Comparison of ENCODE assay signal across 11 cellular contexts in the genomic region with DNA sequence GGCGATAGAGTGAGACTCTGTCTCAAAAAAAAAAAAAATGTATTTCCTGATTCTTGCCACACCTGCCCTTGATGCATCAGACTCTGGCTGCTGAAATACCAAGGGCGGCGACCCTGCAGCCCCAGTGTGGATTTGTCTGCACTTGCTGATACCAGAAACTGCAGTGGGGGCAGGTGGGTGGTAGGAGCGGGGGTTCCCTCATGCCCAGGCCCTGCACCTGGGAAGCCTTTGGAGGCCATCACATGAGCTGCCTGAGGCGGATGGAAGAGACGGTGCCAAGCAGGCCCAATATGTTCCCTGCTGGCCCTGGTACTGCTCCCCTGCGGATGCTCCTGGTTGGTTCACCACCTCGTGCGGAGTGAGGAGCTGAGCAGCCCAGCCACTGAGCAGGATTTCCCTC. TPM values are rescaled to one million over a fixed set of nuclear protein-coding genes. Genes with fewer than 3 reads are reported as not detected.
DNase-seq lines count a peak whose midpoint lies in the region; ATAC-seq, FAIRE-seq and TF ChIP-seq lines count a peak whose summit lies in the region.
"Had no signal": no experiment of that assay in that cellular context is flagged by ENCODE, and none has a peak within 500 bp of the region (broad histone marks: within the 10 kb centered on the region; RNA-seq: fewer than 3 reads in every experiment).

No MANE protein-coding gene starts in this region.

- WGBS in small intestine, 3 donors = 60 to 75% (median 71%) methylated on average over 9 of the region's 9 CpGs
- 91 to 93% methylated on average over 9 of the region's 9 CpGs for WGBS in aorta, 2 donors

- CTCF ChIA-PET in activated CD4-positive, alpha-beta T cell treated with anti-CD3 and anti-CD28 coated beads, Interleukin-2, amount 10 ng/mL, durations not matched to agents 7 days and 5 days (lab: Charles Lee) = no interaction called here
- CTCF ChIA-PET in PC-9 (lab: Charles Lee) = no interaction called here

- peak; percentile 37 for DNase-seq in activated CD4-positive, alpha-beta T cell treated with anti-CD3 and anti-CD28 coated beads, Interleukin-2, amount 10 ng/mL, durations not matched to agents 7 days and 5 days
- DNase-seq in activated CD4-positive, alpha-beta T cell treated with anti-CD3 and anti-CD28 coated beads, Interleukin-2, amount 50 U/mL, for 48 hours = no peak
- DNase-seq in PC-9 (peak in 1 of 2 experiments; percentile 40), small intestine (peak; percentile 39), NCI-H748 (lab: John Stamatoyannopoulos, UW; ENCODE audit: unreplicated experiment) (no peak), Right ventricle myocardium superior (no peak), aorta (no peak)
- DNase-seq in effector CD4-positive, alpha-beta T cell = peak; percentile 13
- DNase-seq: ACHN, HFFc6, NCI-H1694 had no signal

- peak overlapping the region; percentile 77 for H3K27ac Mint-ChIP-seq in activated CD4-positive, alpha-beta T cell treated with anti-CD3 and anti-CD28 coated beads, Interleukin-2, amount 10 ng/mL, durations not matched to agents 7 days and 5 days
- H3K27ac Mint-ChIP-seq: HFFc6 had no signal

- no peak overlapping the region for H3K4me2 ChIP-seq in PC-9

- peaks cover 5% of the 10 kb centered on the region for H3K9me3 Mint-ChIP-seq in activated CD4-positive, alpha-beta T cell treated with anti-CD3 and anti-CD28 coated beads, Interleukin-2, amount 10 ng/mL, durations not matched to agents 7 days and 5 days

- H3K27ac ChIP-seq in PC-9 (peak overlapping the region; percentile 99), small intestine (ENCODE audit: low read depth in 1 of 2, low read length in 1 of 2) (peak overlapping the region in 1 of 2 donors; percentile 57), aorta (ENCODE audit: low read depth in 1 of 2, low read length in 2 of 2) (no peak overlapping the region)

- H3K4me3 ChIP-seq in PC-9 (no peak overlapping the region), small intestine (ENCODE audit: low read depth in 1 of 2, low read length in 2 of 2) (no peak overlapping the region), aorta (ENCODE audit: low read length in 2 of 2) (no peak overlapping the region)

- intact Hi-C loops in PC-9 (cut with micrococcal nuclease; ENCODE audit: unreplicated experiment) (no loop called here), Right ventricle myocardium superior (cut with DNase I) (no loop called here), aorta (cut with DNase I) (no loop called here)

- no peaks in the 10 kb centered on the region for H3K9me2 ChIP-seq in PC-9 (ENCODE audit: insufficient read depth)

- POLR2A ChIA-PET in activated CD4-positive, alpha-beta T cell treated with anti-CD3 and anti-CD28 coated beads, Interleukin-2, amount 10 ng/mL, durations not matched to agents 7 days and 5 days (lab: Charles Lee) = no interaction called here
- POLR2A ChIA-PET in PC-9 (lab: Charles Lee; ENCODE audit: unreplicated experiment) = no interaction called here

- no peak for ATAC-seq in Right ventricle myocardium superior (ENCODE audit: poor library complexity)
- ATAC-seq in aorta (ENCODE audit: low FRiP score) = no peak

- H3F3A ChIP-seq in PC-9 (ENCODE audit: insufficient read depth, low read depth) = peaks cover 48% of the 10 kb centered on the region

- FAIRE-seq in small intestine (lab: Jason Lieb, UNC) = no peak

- BruUV-seq in PC-9 (replicated peaks; lab: Mats Ljungman, UMichigan) = no TSS peak

- H3K27me3 ChIP-seq in PC-9 (ENCODE audit: insufficient read depth, low read depth) (no peaks in the 10 kb centered on the region), small intestine (ENCODE audit: control insufficient read depth in 2 of 2, insufficient read depth in 2 of 2, low read length in 2 of 2) (no peaks in the 10 kb centered on the region), aorta (ENCODE audit: control insufficient read depth in 1 of 2, insufficient read depth in 2 of 2, low read length in 1 of 2) (no peaks in the 10 kb centered on the region)

- no peak overlapping the region for H2AFZ ChIP-seq in PC-9

- H3K36me3 Mint-ChIP-seq in activated CD4-positive, alpha-beta T cell treated with anti-CD3 and anti-CD28 coated beads, Interleukin-2, amount 10 ng/mL, durations not matched to agents 7 days and 5 days (ENCODE audit: low read depth) = peaks cover 69% of the 10 kb centered on the region

- H4K20me1 ChIP-seq in PC-9 (ENCODE audit: insufficient read depth) = no peaks in the 10 kb centered on the region

- no peaks in the 10 kb centered on the region for H3K27me3 Mint-ChIP-seq in activated CD4-positive, alpha-beta T cell treated with anti-CD3 and anti-CD28 coated beads, Interleukin-2, amount 10 ng/mL, durations not matched to agents 7 days and 5 days

- H3K9me3 ChIP-seq in PC-9 (ENCODE audit: insufficient read depth, low read depth) (no peaks in the 10 kb centered on the region), small intestine (ENCODE audit: control insufficient read depth, low read depth) (no peaks in the 10 kb centered on the region), aorta (ENCODE audit: control insufficient read depth, low read length) (no peaks in the 10 kb centered on the region)

- H3K36me3 ChIP-seq in PC-9 (ENCODE audit: low read depth) = peaks cover 24% of the 10 kb centered on the region
- peaks cover 2 to 6% of the 10 kb centered on the region in 2 donors for H3K36me3 ChIP-seq in small intestine (ENCODE audit: control insufficient read depth in 2 of 2, insufficient read depth in 2 of 2, low read length in 2 of 2)
- H3K36me3 ChIP-seq in aorta (ENCODE audit: control insufficient read depth in 1 of 2, insufficient read depth in 2 of 2, low read length in 1 of 2) = peaks cover 2 to 3% of the 10 kb centered on the region in 2 donors

- H3K4me1 ChIP-seq in PC-9 (replicated peaks; ENCODE audit: insufficient read depth) (peaks cover 43% of the 10 kb centered on the region), small intestine (ENCODE audit: control insufficient read depth in 2 of 2, insufficient read depth in 1 of 2, low read depth in 1 of 2, low read length in 1 of 2) (peaks cover 0 to 9% of the 10 kb centered on the region in 2 donors), aorta (ENCODE audit: control insufficient read depth in 1 of 2, insufficient read depth in 2 of 2, low read length in 2 of 2) (no peaks in the 10 kb centered on the region)

- H3K79me2 ChIP-seq in PC-9 (ENCODE audit: low read depth) = no peaks in the 10 kb centered on the region

- H3K4me1 Mint-ChIP-seq in activated CD4-positive, alpha-beta T cell treated with anti-CD3 and anti-CD28 coated beads, Interleukin-2, amount 10 ng/mL, durations not matched to agents 7 days and 5 days = peaks cover 49% of the 10 kb centered on the region

- no peak overlapping the region for H3K4me3 Mint-ChIP-seq in activated CD4-positive, alpha-beta T cell treated with anti-CD3 and anti-CD28 coated beads, Interleukin-2, amount 10 ng/mL, durations not matched to agents 7 days and 5 days
- H3K4me3 Mint-ChIP-seq: HFFc6 had no signal

- no peak for TF ChIP-seq CTCF in PC-9 (conservative IDR thresholded peaks at IDR 0.05)

RNA-seq across cellular contexts. Expression of gene MARF1, which starts 50.6 kb away (rescaled TPM):
- 100 to 1,000 TPM in 1 of 2 experiments, 10 to 100 TPM in 1; 79.9 to 101 TPM for total RNA-seq in activated CD4-positive, alpha-beta T cell treated with anti-CD3 and anti-CD28 coated beads, Interleukin-2, amount 10 ng/mL, durations not matched to agents 7 days and 5 days
- total RNA-seq in PC-9 (2021) = 68.1 and 69.4 TPM in 2 replicates
- polyA plus RNA-seq in small intestine = 10 to 100 TPM; 14.3 to 16.8 (median 14.7) TPM
- 45.2 TPM for total RNA-seq in Right ventricle myocardium superior
- 10 to 100 TPM; 73.5 to 92.8 TPM for total RNA-seq in aorta
- polyA plus RNA-seq in aorta = 10 to 100 TPM; 28.8 to 34.2 TPM

RNA-seq across cellular contexts. Expression of gene NDE1, which starts 57.7 kb away (rescaled TPM):
- 100 to 1,000 TPM; 144 to 147 TPM for total RNA-seq in activated CD4-positive, alpha-beta T cell treated with anti-CD3 and anti-CD28 coated beads, Interleukin-2, amount 10 ng/mL, durations not matched to agents 7 days and 5 days
- 114 and 119 TPM in 2 replicates for total RNA-seq in PC-9 (2021)
- polyA plus RNA-seq in small intestine = 10 to 100 TPM in 1 of 3 donors, 1 to 10 TPM in 2; 5.8 to 21.7 (median 8.9) TPM
- 12.6 TPM for total RNA-seq in Right ventricle myocardium superior
- total RNA-seq in aorta = 10 to 100 TPM; 32.0 to 42.8 TPM
- polyA plus RNA-seq in aorta = 10 to 100 TPM; 14.8 to 15.7 TPM

Comparison
In these comparisons a context has a peak if more than half of its experiments do, and no peak if none do; other contexts are left out.
1. DNase-seq: peak in activated CD4-positive, alpha-beta T cell treated with anti-CD3 and anti-CD28 coated beads, Interleukin-2, amount 10 ng/mL, durations not matched to agents 7 days and 5 days (single experiment), effector CD4-positive, alpha-beta T cell (single experiment) and small intestine (single experiment); none in activated CD4-positive, alpha-beta T cell treated with anti-CD3 and anti-CD28 coated beads, Interleukin-2, amount 50 U/mL, for 48 hours (0 of 2), NCI-H748 (single experiment), Right ventricle myocardium superior (single experiment) and aorta (0 of 2).